ENCODE assay signal across 1 cellular context in genomic region chr4:100299441-100299840, GRCh38.
TF ChIP-seq lines count a peak whose summit lies in the region.

No MANE protein-coding gene starts in this region.

TF ChIP-seq in GM23338, 12 proteins besides CTCF, POLR2A, EP300 and RAD21 (continued from another document):
- TF ChIP-seq REST (IDR thresholded peaks at IDR 0.05; ENCODE audit: unreplicated experiment) (no peak), JUNB (IDR thresholded peaks at IDR 0.05; ENCODE audit: unreplicated experiment) (no peak), NANOG (IDR thresholded peaks at IDR 0.05; ENCODE audit: borderline replicate concordance) (no peak), EZH2 (IDR thresholded peaks at IDR 0.05; ENCODE audit: low read depth, unreplicated experiment) (no peak), EZH2phosphoT487 (IDR thresholded peaks at IDR 0.05; ENCODE audit: unreplicated experiment) (no peak), ZNF331 (CRISPR knock-in tag; IDR thresholded peaks at IDR 0.05; ENCODE audit: low read depth) (no peak), CREB1 (CRISPR knock-in tag; IDR thresholded peaks at IDR 0.05; ENCODE audit: low read depth) (no peak), ZNF114 (CRISPR knock-in tag; IDR thresholded peaks at IDR 0.05) (no peak), POLR2AphosphoS5 (IDR thresholded peaks at IDR 0.05; ENCODE audit: low read depth) (no peak)
- TF ChIP-seq, protein P1, sequence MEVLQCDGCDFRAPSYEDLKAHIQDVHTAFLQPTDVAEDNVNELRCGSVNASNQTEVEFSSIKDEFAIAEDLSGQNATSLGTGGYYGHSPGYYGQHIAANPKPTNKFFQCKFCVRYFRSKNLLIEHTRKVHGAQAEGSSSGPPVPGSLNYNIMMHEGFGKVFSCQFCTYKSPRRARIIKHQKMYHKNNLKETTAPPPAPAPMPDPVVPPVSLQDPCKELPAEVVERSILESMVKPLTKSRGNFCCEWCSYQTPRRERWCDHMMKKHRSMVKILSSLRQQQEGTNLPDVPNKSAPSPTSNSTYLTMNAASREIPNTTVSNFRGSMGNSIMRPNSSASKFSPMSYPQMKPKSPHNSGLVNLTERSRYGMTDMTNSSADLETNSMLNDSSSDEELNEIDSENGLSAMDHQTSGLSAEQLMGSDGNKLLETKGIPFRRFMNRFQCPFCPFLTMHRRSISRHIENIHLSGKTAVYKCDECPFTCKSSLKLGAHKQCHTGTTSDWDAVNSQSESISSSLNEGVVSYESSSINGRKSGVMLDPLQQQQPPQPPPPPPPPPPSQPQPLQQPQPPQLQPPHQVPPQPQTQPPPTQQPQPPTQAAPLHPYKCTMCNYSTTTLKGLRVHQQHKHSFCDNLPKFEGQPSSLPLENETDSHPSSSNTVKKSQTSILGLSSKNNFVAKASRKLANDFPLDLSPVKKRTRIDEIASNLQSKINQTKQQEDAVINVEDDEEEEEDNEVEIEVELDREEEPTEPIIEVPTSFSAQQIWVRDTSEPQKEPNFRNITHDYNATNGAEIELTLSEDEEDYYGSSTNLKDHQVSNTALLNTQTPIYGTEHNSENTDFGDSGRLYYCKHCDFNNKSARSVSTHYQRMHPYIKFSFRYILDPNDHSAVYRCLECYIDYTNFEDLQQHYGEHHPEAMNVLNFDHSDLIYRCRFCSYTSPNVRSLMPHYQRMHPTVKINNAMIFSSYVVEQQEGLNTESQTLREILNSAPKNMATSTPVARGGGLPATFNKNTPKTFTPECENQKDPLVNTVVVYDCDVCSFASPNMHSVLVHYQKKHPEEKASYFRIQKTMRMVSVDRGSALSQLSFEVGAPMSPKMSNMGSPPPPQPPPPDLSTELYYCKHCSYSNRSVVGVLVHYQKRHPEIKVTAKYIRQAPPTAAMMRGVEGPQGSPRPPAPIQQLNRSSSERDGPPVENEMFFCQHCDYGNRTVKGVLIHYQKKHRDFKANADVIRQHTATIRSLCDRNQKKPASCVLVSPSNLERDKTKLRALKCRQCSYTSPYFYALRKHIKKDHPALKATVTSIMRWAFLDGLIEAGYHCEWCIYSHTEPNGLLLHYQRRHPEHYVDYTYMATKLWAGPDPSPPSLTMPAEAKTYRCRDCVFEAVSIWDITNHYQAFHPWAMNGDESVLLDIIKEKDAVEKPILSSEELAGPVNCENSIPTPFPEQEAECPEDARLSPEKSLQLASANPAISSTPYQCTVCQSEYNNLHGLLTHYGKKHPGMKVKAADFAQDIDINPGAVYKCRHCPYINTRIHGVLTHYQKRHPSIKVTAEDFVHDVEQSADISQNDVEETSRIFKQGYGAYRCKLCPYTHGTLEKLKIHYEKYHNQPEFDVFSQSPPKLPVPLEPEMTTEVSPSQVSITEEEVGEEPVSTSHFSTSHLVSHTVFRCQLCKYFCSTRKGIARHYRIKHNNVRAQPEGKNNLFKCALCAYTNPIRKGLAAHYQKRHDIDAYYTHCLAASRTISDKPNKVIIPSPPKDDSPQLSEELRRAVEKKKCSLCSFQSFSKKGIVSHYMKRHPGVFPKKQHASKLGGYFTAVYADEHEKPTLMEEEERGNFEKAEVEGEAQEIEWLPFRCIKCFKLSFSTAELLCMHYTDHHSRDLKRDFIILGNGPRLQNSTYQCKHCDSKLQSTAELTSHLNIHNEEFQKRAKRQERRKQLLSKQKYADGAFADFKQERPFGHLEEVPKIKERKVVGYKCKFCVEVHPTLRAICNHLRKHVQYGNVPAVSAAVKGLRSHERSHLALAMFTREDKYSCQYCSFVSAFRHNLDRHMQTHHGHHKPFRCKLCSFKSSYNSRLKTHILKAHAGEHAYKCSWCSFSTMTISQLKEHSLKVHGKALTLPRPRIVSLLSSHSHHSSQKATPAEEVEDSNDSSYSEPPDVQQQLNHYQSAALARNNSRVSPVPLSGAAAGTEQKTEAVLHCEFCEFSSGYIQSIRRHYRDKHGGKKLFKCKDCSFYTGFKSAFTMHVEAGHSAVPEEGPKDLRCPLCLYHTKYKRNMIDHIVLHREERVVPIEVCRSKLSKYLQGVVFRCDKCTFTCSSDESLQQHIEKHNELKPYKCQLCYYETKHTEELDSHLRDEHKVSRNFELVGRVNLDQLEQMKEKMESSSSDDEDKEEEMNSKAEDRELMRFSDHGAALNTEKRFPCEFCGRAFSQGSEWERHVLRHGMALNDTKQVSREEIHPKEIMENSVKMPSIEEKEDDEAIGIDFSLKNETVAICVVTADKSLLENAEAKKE (CRISPR knock-in tag; IDR thresholded peaks at IDR 0.05), result no peak
TF ChIP-seq in GM23338: peak in this region for 0.
